Comparison of ENCODE assay signal across 9 cellular contexts in genomic region chr6:79040083-79040482, GRCh38. TPM values are rescaled to one million over a fixed set of nuclear protein-coding genes. Genes with fewer than 3 reads are reported as not detected.
DNase-seq lines count a peak whose midpoint lies in the region; ATAC-seq and TF ChIP-seq lines count a peak whose summit lies in the region.
"Had no signal": no experiment of that assay in that cellular context is flagged by ENCODE, and none has a peak within 500 bp of the region (broad histone marks: within the 10 kb centered on the region; RNA-seq: fewer than 3 reads in every experiment).

No MANE protein-coding gene starts in this region.

- no peak for TF ChIP-seq POLR2A in sigmoid colon (IDR thresholded peaks at IDR 0.05)

- H3K9me3 Mint-ChIP-seq in glutamatergic neuron (ENCODE audit: unreplicated experiment) (no peaks in the 10 kb centered on the region), progenitor cell of endocrine pancreas (ENCODE audit: low read depth) (peaks cover 1% of the 10 kb centered on the region)

- H3K27ac Mint-ChIP-seq in glutamatergic neuron (ENCODE audit: unreplicated experiment) (peak overlapping the region; percentile 69), progenitor cell of endocrine pancreas (no peak overlapping the region)
- H3K27ac Mint-ChIP-seq: activated naive CD8-positive, alpha-beta T cell treated with anti-CD3 and anti-CD28 coated beads, Interleukin-2, amount 10 ng/mL, durations not matched to agents 7 days and 5 days had no signal

- DNase-seq in glutamatergic neuron (no peak), progenitor cell of endocrine pancreas (ENCODE audit: low spot score, unreplicated experiment) (no peak), sigmoid colon (no peak)
- no peak for DNase-seq in activated CD4-positive, CD25-positive, alpha-beta regulatory T cell (lab: John Stamatoyannopoulos, UW)
- DNase-seq: activated naive CD8-positive, alpha-beta T cell treated with anti-CD3 and anti-CD28 coated beads, Interleukin-2, amount 10 ng/mL, durations not matched to agents 7 days and 5 days; NCI-H510A had no signal

- no peaks in the 10 kb centered on the region for H3K27me3 Mint-ChIP-seq in glutamatergic neuron (ENCODE audit: unreplicated experiment)
- no peaks in the 10 kb centered on the region for H3K27me3 Mint-ChIP-seq in progenitor cell of endocrine pancreas
- H3K27me3 Mint-ChIP-seq: activated naive CD8-positive, alpha-beta T cell treated with anti-CD3 and anti-CD28 coated beads, Interleukin-2, amount 10 ng/mL, durations not matched to agents 7 days and 5 days had no signal

- H3K4me1 ChIP-seq in sigmoid colon = peaks cover 0 to 16% (median 9%) of the 10 kb centered on the region in 4 donors

- ATAC-seq in GM18861 (IDR thresholded peaks at IDR 0.05; ENCODE audit: unreplicated experiment) (peak; percentile 53), GM21723 (IDR thresholded peaks at IDR 0.05; ENCODE audit: unreplicated experiment) (peak; percentile 64), HG03442 (IDR thresholded peaks at IDR 0.05; ENCODE audit: unreplicated experiment) (peak; percentile 70)

- no peak overlapping the region for H3K4me3 Mint-ChIP-seq in glutamatergic neuron (ENCODE audit: unreplicated experiment)
- H3K4me3 Mint-ChIP-seq in progenitor cell of endocrine pancreas (ENCODE audit: low read depth) = no peak overlapping the region
- H3K4me3 Mint-ChIP-seq: activated naive CD8-positive, alpha-beta T cell treated with anti-CD3 and anti-CD28 coated beads, Interleukin-2, amount 10 ng/mL, durations not matched to agents 7 days and 5 days had no signal

- TF ChIP-seq EP300 in sigmoid colon (IDR thresholded peaks at IDR 0.05) = no peak

- H3K36me3 ChIP-seq in sigmoid colon = peaks cover 0 to 28% (median 0%) of the 10 kb centered on the region in 4 donors

- H3K27me3 ChIP-seq in sigmoid colon = no peaks in the 10 kb centered on the region

- intact Hi-C loops in sigmoid colon (cut with DNase I) = no loop called here

- no peaks in the 10 kb centered on the region for H3K9me3 ChIP-seq in sigmoid colon

- TF ChIP-seq CTCF in glutamatergic neuron (IDR thresholded peaks at IDR 0.05; ENCODE audit: partially characterized antibody, unreplicated experiment) (no peak), progenitor cell of endocrine pancreas (IDR thresholded peaks at IDR 0.05; ENCODE audit: unreplicated experiment) (no peak), sigmoid colon (IDR thresholded peaks at IDR 0.05) (no peak)

- H3K4me3 ChIP-seq in sigmoid colon = no peak overlapping the region

- peaks cover 12% of the 10 kb centered on the region for H3K4me1 Mint-ChIP-seq in glutamatergic neuron (ENCODE audit: low read depth, unreplicated experiment)
- peaks cover 10% of the 10 kb centered on the region for H3K4me1 Mint-ChIP-seq in progenitor cell of endocrine pancreas (ENCODE audit: low read depth)

- no peaks in the 10 kb centered on the region for H3K36me3 Mint-ChIP-seq in glutamatergic neuron (ENCODE audit: unreplicated experiment)
- H3K36me3 Mint-ChIP-seq in progenitor cell of endocrine pancreas (ENCODE audit: insufficient read depth) = peaks cover 37% of the 10 kb centered on the region

- H3K27ac ChIP-seq in sigmoid colon = no peak overlapping the region

RNA-seq across cellular contexts. Expression of gene PHIP, which starts 38.0 kb away (rescaled TPM):
- 60.0 TPM for total RNA-seq in glutamatergic neuron (ENCODE audit: unreplicated experiment)
- total RNA-seq in progenitor cell of endocrine pancreas = 72.2 and 74.5 TPM in 2 replicates
- 10 to 100 TPM; 31.6 to 41.7 (median 37.1) TPM for total RNA-seq in sigmoid colon
- 1 to 10 TPM; 2.5 to 7.3 (median 3.0) TPM for polyA plus RNA-seq in sigmoid colon
